ENCODE assay signal across 8 cellular contexts in the genomic region with DNA sequence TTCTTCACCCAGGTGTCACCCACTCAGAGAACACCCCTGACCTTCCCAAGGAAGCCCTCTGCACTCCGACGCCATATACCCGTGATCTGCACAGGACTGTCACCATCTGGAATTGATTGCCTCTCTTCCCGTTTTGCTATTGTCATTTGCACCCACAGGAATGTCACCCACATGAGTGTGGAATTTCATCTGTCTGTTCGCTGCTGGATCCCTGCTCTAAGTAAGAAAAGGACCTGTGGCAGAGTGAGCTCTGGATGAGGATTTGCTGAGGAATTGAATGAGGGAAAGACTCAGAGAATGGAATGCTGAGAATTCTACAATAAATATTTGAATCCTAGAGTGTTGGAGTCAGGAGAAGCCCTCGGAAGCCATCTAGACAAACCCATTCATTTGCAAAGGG.
DNase-seq lines count a peak whose midpoint lies in the region; ATAC-seq and TF ChIP-seq lines count a peak whose summit lies in the region.
"Not testable (repeated sequence)": the region's sequence is repeated elsewhere in the genome, so short reads cannot be mapped to it uniquely, and the experiment has no call there.

No MANE protein-coding gene starts in this region.

- not testable (repeated sequence) for H3K56ac ChIP-seq in mesendoderm (ENCODE audit: low read length)

- not testable (repeated sequence) for H3K27ac ChIP-seq in brain microvascular endothelial cell; mesendoderm (ENCODE audit: low read depth, low read length)

- H3K79me2 ChIP-seq in mesendoderm (ENCODE audit: control insufficient read depth, insufficient read depth, low read length) = not testable (repeated sequence)

- ATAC-seq in SK-N-SH treated with all-trans-retinoic acid at 6 μM for 48 hours = peak; percentile 66

- peak overlapping the region; percentile 59 for H3K27ac Mint-ChIP-seq in osteocyte (ENCODE audit: unreplicated experiment)

- not testable (repeated sequence) for H2BK120ac ChIP-seq in mesendoderm (ENCODE audit: low read depth, low read length)

- not testable (repeated sequence) for H3K9ac ChIP-seq in mesendoderm (ENCODE audit: low read length)

- no CpG with 5 or more reads among the region's 6 CpGs for WGBS in mesendoderm (ENCODE audit: extremely low coverage, insufficient coverage, low lambda C conversion rate)

- not testable (repeated sequence) for TF ChIP-seq CTCF in AG10803 (conservative IDR thresholded peaks at IDR 0.05; ENCODE audit: low read length); brain microvascular endothelial cell (IDR thresholded peaks at IDR 0.05; ENCODE audit: low read depth, low read length, missing control alignments); fibroblast of mammary gland (conservative IDR thresholded peaks at IDR 0.05; ENCODE audit: control insufficient read depth, insufficient read depth, low read depth, low read length); osteocyte (IDR thresholded peaks at IDR 0.05)

- H3K4me1 ChIP-seq in mesendoderm (ENCODE audit: control insufficient read depth, low read depth, low read length) = not testable (repeated sequence)

- not testable (repeated sequence) for H2AK5ac ChIP-seq in mesendoderm (ENCODE audit: low read length)

- peaks cover 30% of the 10 kb centered on the region for H3K27me3 Mint-ChIP-seq in osteocyte (ENCODE audit: unreplicated experiment)

- not testable (repeated sequence) for H3K4me3 ChIP-seq in AG10803 (ENCODE audit: low read length); brain microvascular endothelial cell (ENCODE audit: low read depth, low read length); fibroblast of mammary gland (ENCODE audit: control insufficient read depth, low read depth, low read length); mesendoderm (ENCODE audit: low read length)

- H4K5ac ChIP-seq in mesendoderm (ENCODE audit: low read length) = not testable (repeated sequence)

- not testable (repeated sequence) for H3K79me1 ChIP-seq in mesendoderm (ENCODE audit: low read length)

- not testable (repeated sequence) for H2BK15ac ChIP-seq in mesendoderm (replicated peaks; ENCODE audit: low read depth)

- peaks cover 13% of the 10 kb centered on the region for H3K9me3 Mint-ChIP-seq in osteocyte (ENCODE audit: unreplicated experiment)

- not testable (repeated sequence) for H3K4me2 ChIP-seq in mesendoderm (ENCODE audit: low read length)

- not testable (repeated sequence) for H3K4me3 Mint-ChIP-seq in osteocyte (ENCODE audit: unreplicated experiment)

- in situ Hi-C loops in brain microvascular endothelial cell (cut with HindIII; ENCODE audit: low pct_ligation_motif_present, low sequenced_read_pairs) = not testable (repeated sequence)

- not testable (repeated sequence) for H3K36me3 Mint-ChIP-seq in osteocyte (ENCODE audit: unreplicated experiment)

- H2BK5ac ChIP-seq in mesendoderm (ENCODE audit: low read length) = not testable (repeated sequence)

- H3K36me3 ChIP-seq in brain microvascular endothelial cell (replicated peaks); mesendoderm (ENCODE audit: control insufficient read depth, insufficient read depth, low read length): not testable (repeated sequence)

- H4K8ac ChIP-seq in mesendoderm (ENCODE audit: low read depth, low read length) = not testable (repeated sequence)

- H3K27me3 ChIP-seq in brain microvascular endothelial cell (replicated peaks); mesendoderm (ENCODE audit: insufficient read depth, low read length, poor library complexity): not testable (repeated sequence)

- DNase-seq in AG10803 (ENCODE audit: low read depth) (peak; percentile 92), GM04504 (ENCODE audit: low read depth) (peak; percentile 63), NCI-H2107 treated with DMSO at 0.1 percent for 48 hours (lab: John Stamatoyannopoulos, UW; ENCODE audit: unreplicated experiment) (peak; percentile 5), brain microvascular endothelial cell (peak; percentile 19), fibroblast of mammary gland (ENCODE audit: low read depth) (peak; percentile 57), mesendoderm (peak; percentile 32)
- not testable (repeated sequence) for DNase-seq in osteocyte (ENCODE audit: extremely low spot score, unreplicated experiment)

- H3K18ac ChIP-seq in mesendoderm (ENCODE audit: low read length) = not testable (repeated sequence)

- not testable (repeated sequence) for H3K23ac ChIP-seq in mesendoderm (ENCODE audit: low read length)

- peaks cover 44% of the 10 kb centered on the region for H3K4me1 Mint-ChIP-seq in osteocyte (ENCODE audit: unreplicated experiment)

- H3K4ac ChIP-seq in mesendoderm (ENCODE audit: low read depth, low read length) = not testable (repeated sequence)
